Comparison of ENCODE assay signal across 15 cellular contexts in the genomic region with DNA sequence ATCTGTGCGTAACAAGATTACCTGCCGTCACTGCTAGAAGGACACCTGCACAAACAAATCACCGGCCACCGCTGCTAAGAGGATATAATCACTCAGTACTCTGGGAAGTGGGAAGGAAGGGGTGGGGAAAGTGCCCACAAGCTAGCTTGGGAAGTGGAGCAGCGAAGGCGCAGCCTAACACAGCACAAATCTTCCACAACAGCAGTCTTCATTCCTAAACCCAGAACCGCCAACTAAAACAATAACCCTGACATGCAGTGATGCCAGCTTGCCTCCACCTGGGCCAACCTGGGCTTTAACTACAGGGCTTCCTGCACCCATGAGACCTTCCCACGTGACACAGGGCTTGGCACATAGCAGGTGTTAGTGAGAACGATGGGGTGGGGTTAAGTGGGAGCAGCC. TPM values are rescaled to one million over a fixed set of nuclear protein-coding genes. Genes with fewer than 3 reads are reported as not detected.
DNase-seq lines count a peak whose midpoint lies in the region; ATAC-seq and TF ChIP-seq lines count a peak whose summit lies in the region.
"Had no signal": no experiment of that assay in that cellular context is flagged by ENCODE, and none has a peak within 500 bp of the region (broad histone marks: within the 10 kb centered on the region; RNA-seq: fewer than 3 reads in every experiment).

No MANE protein-coding gene starts in this region.

- no peak overlapping the region for H3K4me3 ChIP-seq in CD8-positive, alpha-beta memory T cell (ENCODE audit: low read length)
- H3K4me3 ChIP-seq in Loucy (ENCODE audit: low read length, poor library complexity, severe bottlenecking) (no peak overlapping the region), WERI-Rb-1 (ENCODE audit: low read depth, low read length) (no peak overlapping the region)

- ATAC-seq in HG02678 (IDR thresholded peaks at IDR 0.05; ENCODE audit: unreplicated experiment) = no peak
- ATAC-seq: left lobe of liver had no signal

- peaks cover 72% of the 10 kb centered on the region for H4K20me1 ChIP-seq in Loucy (ENCODE audit: insufficient read depth, low read length, poor library complexity, severe bottlenecking)

- CTCF ChIA-PET in CD8-positive, alpha-beta memory T cell (lab: Charles Lee) = no interaction called here
- CTCF ChIA-PET in activated CD4-positive, alpha-beta memory T cell treated with anti-CD3 and anti-CD28 coated beads, Interleukin-2, amount 10 ng/mL, durations not matched to agents 7 days and 5 days (lab: Charles Lee) = interaction anchor here (2.0 to 2.7 kb wide), 2 partner anchors 10 to 27 kb away, joined by 8 to 10 read pairs; partner anchors contain the start of gene ESS2

- no peaks in the 10 kb centered on the region for H3K27me3 ChIP-seq in CD8-positive, alpha-beta memory T cell (ENCODE audit: insufficient read depth, low read length, poor library complexity, severe bottlenecking)
- H3K27me3 ChIP-seq in Loucy (ENCODE audit: insufficient read depth, low read length, poor library complexity, severe bottlenecking) = no peaks in the 10 kb centered on the region
- H3K27me3 ChIP-seq in WERI-Rb-1 (ENCODE audit: insufficient read depth, low read depth, severe bottlenecking) = no peaks in the 10 kb centered on the region

- H3F3A ChIP-seq in Loucy (ENCODE audit: low read depth) = 0 out of 2 replicates have a peak, but pooled peaks cover 2% of the 10 kb centered on the region

- no peaks in the 10 kb centered on the region for H3K27me3 Mint-ChIP-seq in CD8-positive, alpha-beta memory T cell
- no peaks in the 10 kb centered on the region for H3K27me3 Mint-ChIP-seq in neural crest cell (ENCODE audit: low read depth)
- H3K27me3 Mint-ChIP-seq in activated CD4-positive, alpha-beta memory T cell treated with anti-CD3 and anti-CD28 coated beads, Interleukin-2, amount 10 ng/mL, durations not matched to agents 7 days and 5 days = no peaks in the 10 kb centered on the region

- H2AFZ ChIP-seq in Loucy (ENCODE audit: low read length) = no peak overlapping the region

- peaks cover 0 to 29% (median 0%) of the 10 kb centered on the region in 3 donors for H3K36me3 Mint-ChIP-seq in CD8-positive, alpha-beta memory T cell
- no peaks in the 10 kb centered on the region for H3K36me3 Mint-ChIP-seq in neural crest cell (ENCODE audit: low read depth)
- peaks cover 3% of the 10 kb centered on the region for H3K36me3 Mint-ChIP-seq in activated CD4-positive, alpha-beta memory T cell treated with anti-CD3 and anti-CD28 coated beads, Interleukin-2, amount 10 ng/mL, durations not matched to agents 7 days and 5 days (ENCODE audit: low read depth)

- H3K4me1 Mint-ChIP-seq in CD8-positive, alpha-beta memory T cell = peaks cover 73 to 86% (median 85%) of the 10 kb centered on the region in 3 donors
- H3K4me1 Mint-ChIP-seq in neural crest cell = peaks cover 42% of the 10 kb centered on the region
- peaks cover 52% of the 10 kb centered on the region for H3K4me1 Mint-ChIP-seq in activated CD4-positive, alpha-beta memory T cell treated with anti-CD3 and anti-CD28 coated beads, Interleukin-2, amount 10 ng/mL, durations not matched to agents 7 days and 5 days

- peaks cover 9% of the 10 kb centered on the region for H3K36me3 ChIP-seq in CD8-positive, alpha-beta memory T cell (ENCODE audit: insufficient read depth, low read length)
- H3K36me3 ChIP-seq in Loucy (ENCODE audit: insufficient read depth, low read length) (no peaks in the 10 kb centered on the region), WERI-Rb-1 (peaks cover 20% of the 10 kb centered on the region; the same call in 1 of the 2 replicates)

- peaks cover 89% of the 10 kb centered on the region for H3K79me2 ChIP-seq in Loucy (ENCODE audit: insufficient read depth, low read length)

- H3K4me2 ChIP-seq in Loucy (ENCODE audit: low read depth, low read length, poor library complexity, severe bottlenecking) = peak overlapping the region; percentile 94

- H3K27ac Mint-ChIP-seq in CD8-positive, alpha-beta memory T cell = peak overlapping the region in 6 of 8 donors; percentile 10 to 77 (median 59)
- no peak overlapping the region for H3K27ac Mint-ChIP-seq in neural crest cell (ENCODE audit: unreplicated experiment)
- H3K27ac Mint-ChIP-seq in activated CD4-positive, alpha-beta memory T cell treated with anti-CD3 and anti-CD28 coated beads, Interleukin-2, amount 10 ng/mL, durations not matched to agents 7 days and 5 days = no peak overlapping the region

- POLR2A ChIA-PET in CD8-positive, alpha-beta memory T cell (lab: Charles Lee) = no interaction called here
- POLR2A ChIA-PET in activated CD4-positive, alpha-beta memory T cell treated with anti-CD3 and anti-CD28 coated beads, Interleukin-2, amount 10 ng/mL, durations not matched to agents 7 days and 5 days (lab: Charles Lee) = interaction anchor here (3.3 kb wide), 1 partner anchor 27 kb away, joined by 12 read pairs; the partner anchor contains the start of gene ESS2

- H3K4me3 Mint-ChIP-seq in CD8-positive, alpha-beta memory T cell = peak overlapping the region; percentile 18 to 74 (median 52)
- peak overlapping the region; percentile 35 for H3K4me3 Mint-ChIP-seq in neural crest cell
- H3K4me3 Mint-ChIP-seq in activated CD4-positive, alpha-beta memory T cell treated with anti-CD3 and anti-CD28 coated beads, Interleukin-2, amount 10 ng/mL, durations not matched to agents 7 days and 5 days = no peak overlapping the region

- H3K27ac ChIP-seq in CD8-positive, alpha-beta memory T cell (ENCODE audit: low read depth, low read length) = no peak overlapping the region
- no peak overlapping the region for H3K27ac ChIP-seq in WERI-Rb-1

- no peaks in the 10 kb centered on the region for H3K9me3 ChIP-seq in CD8-positive, alpha-beta memory T cell (ENCODE audit: low read length)
- H3K9me3 ChIP-seq in Loucy (ENCODE audit: insufficient read depth, low read depth, low read length) = no peaks in the 10 kb centered on the region
- H3K9me3 ChIP-seq in WERI-Rb-1 (ENCODE audit: severe bottlenecking) = no peaks in the 10 kb centered on the region

- no peak for DNase-seq in CD8-positive, alpha-beta memory T cell
- DNase-seq in WERI-Rb-1 (peak; percentile 87), neural crest cell (ENCODE audit: low read depth, low spot score) (no peak), T-helper 2 cell (no peak)
- no peak for DNase-seq in activated CD4-positive, alpha-beta memory T cell treated with anti-CD3 and anti-CD28 coated beads, Interleukin-2, amount 10 ng/mL, durations not matched to agents 7 days and 5 days
- DNase-seq: NCI-H446 treated with DMSO at 0.1 percent for 48 hours had no signal

- TF ChIP-seq CTCF in Loucy (conservative IDR thresholded peaks at IDR 0.05; ENCODE audit: low read length) (no peak), WERI-Rb-1 (IDR thresholded peaks at IDR 0.05; ENCODE audit: low read depth, low read length) (no peak), neural crest cell (conservative IDR thresholded peaks at IDR 0.05) (no peak)

- H3K9me2 ChIP-seq in Loucy (replicated peaks; ENCODE audit: low read depth, low read length) = no peaks in the 10 kb centered on the region

- no peak overlapping the region for H3K9ac ChIP-seq in Loucy (ENCODE audit: low read depth, low read length, poor library complexity, severe bottlenecking)

- no peaks in the 10 kb centered on the region for H3K9me3 Mint-ChIP-seq in CD8-positive, alpha-beta memory T cell
- H3K9me3 Mint-ChIP-seq in neural crest cell = no peaks in the 10 kb centered on the region
- no peaks in the 10 kb centered on the region for H3K9me3 Mint-ChIP-seq in activated CD4-positive, alpha-beta memory T cell treated with anti-CD3 and anti-CD28 coated beads, Interleukin-2, amount 10 ng/mL, durations not matched to agents 7 days and 5 days

- peaks cover 68% of the 10 kb centered on the region for H3K4me1 ChIP-seq in CD8-positive, alpha-beta memory T cell (ENCODE audit: insufficient read depth, low read length)
- peaks cover 60% of the 10 kb centered on the region for H3K4me1 ChIP-seq in Loucy (ENCODE audit: insufficient read depth, low read length, poor library complexity, severe bottlenecking)

RNA-seq across cellular contexts. Expression of gene DGCR2, which starts 5.1 kb away (rescaled TPM):
- total RNA-seq in CD8-positive, alpha-beta memory T cell = 10 to 100 TPM; 26.9 to 28.4 TPM
- 51.7 TPM for polyA plus RNA-seq in CD8-positive, alpha-beta memory T cell
- total RNA-seq in neural crest cell = 83.6 and 91.6 TPM in 2 replicates
- 10 to 100 TPM; 29.7 to 30.8 TPM for total RNA-seq in activated CD4-positive, alpha-beta memory T cell treated with anti-CD3 and anti-CD28 coated beads, Interleukin-2, amount 10 ng/mL, durations not matched to agents 7 days and 5 days

RNA-seq across cellular contexts. Expression of gene TSSK2, which starts 14.0 kb away (rescaled TPM):
- total RNA-seq in CD8-positive, alpha-beta memory T cell = not detected
- polyA plus RNA-seq in CD8-positive, alpha-beta memory T cell = not detected
- total RNA-seq in neural crest cell = not detected in 2 replicates
- not detected for total RNA-seq in activated CD4-positive, alpha-beta memory T cell treated with anti-CD3 and anti-CD28 coated beads, Interleukin-2, amount 10 ng/mL, durations not matched to agents 7 days and 5 days
- total RNA-seq: activated CD8-positive, alpha-beta memory T cell treated with anti-CD3 and anti-CD28 coated beads for 36 hours; chondrocyte; esophagus mucosa; left lobe of liver; skeletal muscle tissue; subcutaneous adipose tissue had no signal

RNA-seq across cellular contexts. Expression of gene ESS2, which starts 27.3 kb away (rescaled TPM):
- total RNA-seq in CD8-positive, alpha-beta memory T cell = 10 to 100 TPM; 18.7 to 19.6 TPM
- 9.3 TPM for polyA plus RNA-seq in CD8-positive, alpha-beta memory T cell
- 22.7 and 23.5 TPM in 2 replicates for total RNA-seq in neural crest cell
- total RNA-seq in activated CD4-positive, alpha-beta memory T cell treated with anti-CD3 and anti-CD28 coated beads, Interleukin-2, amount 10 ng/mL, durations not matched to agents 7 days and 5 days = 10 to 100 TPM; 16.3 to 18.3 TPM

RNA-seq across cellular contexts. Expression of gene GSC2, which starts 33.0 kb away (rescaled TPM):
- not detected for total RNA-seq in CD8-positive, alpha-beta memory T cell
- not detected for polyA plus RNA-seq in CD8-positive, alpha-beta memory T cell
- not detected in 2 replicates for total RNA-seq in neural crest cell
- total RNA-seq in activated CD4-positive, alpha-beta memory T cell treated with anti-CD3 and anti-CD28 coated beads, Interleukin-2, amount 10 ng/mL, durations not matched to agents 7 days and 5 days = not detected
- total RNA-seq: activated CD8-positive, alpha-beta memory T cell treated with anti-CD3 and anti-CD28 coated beads for 36 hours; chondrocyte; esophagus mucosa; left lobe of liver; skeletal muscle tissue; subcutaneous adipose tissue had no signal
- polyA plus RNA-seq: adipose tissue had no signal

Comparison
In these comparisons a context has a peak if more than half of its experiments do, and no peak if none do; other contexts are left out.
1. H3K27ac Mint-ChIP-seq: peak in CD8-positive, alpha-beta memory T cell (6 of 8); none in neural crest cell (single experiment) and activated CD4-positive, alpha-beta memory T cell treated with anti-CD3 and anti-CD28 coated beads, Interleukin-2, amount 10 ng/mL, durations not matched to agents 7 days and 5 days (single experiment).